In the genomic region with DNA sequence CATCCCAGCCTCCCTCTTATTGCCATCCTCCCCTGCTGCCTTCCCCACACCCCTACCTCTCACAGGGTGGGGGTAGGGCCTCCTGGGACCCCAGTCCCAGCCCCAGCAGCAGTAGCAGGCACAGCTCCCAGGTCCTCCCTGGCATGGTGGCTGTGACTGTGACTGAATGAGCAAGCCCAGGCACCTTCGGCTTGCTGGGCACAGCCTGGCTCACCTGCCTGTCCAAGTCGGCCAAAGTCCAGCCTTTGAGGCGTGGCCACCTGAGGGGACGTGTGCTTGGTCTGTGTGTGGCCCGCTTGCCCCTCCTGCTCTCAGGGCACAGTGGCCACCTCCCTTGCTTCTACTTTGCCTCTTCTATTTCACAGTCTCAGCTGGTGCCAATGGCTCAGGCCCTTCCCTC, we compare ENCODE assay signal across 1 cellular context.
TF ChIP-seq lines count a peak whose summit lies in the region.

A gene with protein sequence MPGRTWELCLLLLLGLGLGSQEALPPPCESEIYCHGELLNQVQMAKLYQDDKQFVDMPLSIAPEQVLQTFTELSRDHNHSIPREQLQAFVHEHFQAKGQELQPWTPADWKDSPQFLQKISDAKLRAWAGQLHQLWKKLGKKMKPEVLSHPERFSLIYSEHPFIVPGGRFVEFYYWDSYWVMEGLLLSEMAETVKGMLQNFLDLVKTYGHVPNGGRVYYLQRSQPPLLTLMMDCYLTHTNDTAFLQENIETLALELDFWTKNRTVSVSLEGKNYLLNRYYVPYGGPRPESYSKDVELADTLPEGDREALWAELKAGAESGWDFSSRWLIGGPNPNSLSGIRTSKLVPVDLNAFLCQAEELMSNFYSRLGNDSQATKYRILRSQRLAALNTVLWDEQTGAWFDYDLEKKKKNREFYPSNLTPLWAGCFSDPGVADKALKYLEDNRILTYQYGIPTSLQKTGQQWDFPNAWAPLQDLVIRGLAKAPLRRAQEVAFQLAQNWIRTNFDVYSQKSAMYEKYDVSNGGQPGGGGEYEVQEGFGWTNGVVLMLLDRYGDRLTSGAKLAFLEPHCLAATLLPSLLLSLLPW (minus strand): TSS at position 168 of the 400 bp plus-strand sequence. CDS start 23 bp downstream, at position 145.

TF ChIP-seq in K562, 482 proteins besides CTCF, POLR2A, EP300 and RAD21:
- TF ChIP-seq NONO (IDR thresholded peaks at IDR 0.05; ENCODE audit: low read depth in 2 of 2, low read length in 1 of 2) (no peak), SPI1 (IDR thresholded peaks at IDR 0.05; ENCODE audit: borderline replicate concordance, low read depth, low read length) (no peak), MIER1 (IDR thresholded peaks at IDR 0.05; ENCODE audit: low read depth) (no peak), NEUROD1 (IDR thresholded peaks at IDR 0.05; ENCODE audit: borderline replicate concordance, low read depth, low read length, partially characterized antibody) (no peak), PML (IDR thresholded peaks at IDR 0.05; ENCODE audit: low read length) (no peak), KDM4B (IDR thresholded peaks at IDR 0.05; ENCODE audit: borderline replicate concordance in 2 of 2, low read depth in 1 of 2) (no peak), POLR3G (IDR thresholded peaks at IDR 0.05; ENCODE audit: extremely low read depth, insufficient read length, insufficient replicate concordance) (no peak), CREBBP (IDR thresholded peaks at IDR 0.05; ENCODE audit: low read depth, low read length) (no peak)
- TF ChIP-seq, protein P1, sequence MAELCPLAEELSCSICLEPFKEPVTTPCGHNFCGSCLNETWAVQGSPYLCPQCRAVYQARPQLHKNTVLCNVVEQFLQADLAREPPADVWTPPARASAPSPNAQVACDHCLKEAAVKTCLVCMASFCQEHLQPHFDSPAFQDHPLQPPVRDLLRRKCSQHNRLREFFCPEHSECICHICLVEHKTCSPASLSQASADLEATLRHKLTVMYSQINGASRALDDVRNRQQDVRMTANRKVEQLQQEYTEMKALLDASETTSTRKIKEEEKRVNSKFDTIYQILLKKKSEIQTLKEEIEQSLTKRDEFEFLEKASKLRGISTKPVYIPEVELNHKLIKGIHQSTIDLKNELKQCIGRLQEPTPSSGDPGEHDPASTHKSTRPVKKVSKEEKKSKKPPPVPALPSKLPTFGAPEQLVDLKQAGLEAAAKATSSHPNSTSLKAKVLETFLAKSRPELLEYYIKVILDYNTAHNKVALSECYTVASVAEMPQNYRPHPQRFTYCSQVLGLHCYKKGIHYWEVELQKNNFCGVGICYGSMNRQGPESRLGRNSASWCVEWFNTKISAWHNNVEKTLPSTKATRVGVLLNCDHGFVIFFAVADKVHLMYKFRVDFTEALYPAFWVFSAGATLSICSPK (IDR thresholded peaks at IDR 0.05; ENCODE audit: borderline replicate concordance): no peak
- TF ChIP-seq, protein P2, sequence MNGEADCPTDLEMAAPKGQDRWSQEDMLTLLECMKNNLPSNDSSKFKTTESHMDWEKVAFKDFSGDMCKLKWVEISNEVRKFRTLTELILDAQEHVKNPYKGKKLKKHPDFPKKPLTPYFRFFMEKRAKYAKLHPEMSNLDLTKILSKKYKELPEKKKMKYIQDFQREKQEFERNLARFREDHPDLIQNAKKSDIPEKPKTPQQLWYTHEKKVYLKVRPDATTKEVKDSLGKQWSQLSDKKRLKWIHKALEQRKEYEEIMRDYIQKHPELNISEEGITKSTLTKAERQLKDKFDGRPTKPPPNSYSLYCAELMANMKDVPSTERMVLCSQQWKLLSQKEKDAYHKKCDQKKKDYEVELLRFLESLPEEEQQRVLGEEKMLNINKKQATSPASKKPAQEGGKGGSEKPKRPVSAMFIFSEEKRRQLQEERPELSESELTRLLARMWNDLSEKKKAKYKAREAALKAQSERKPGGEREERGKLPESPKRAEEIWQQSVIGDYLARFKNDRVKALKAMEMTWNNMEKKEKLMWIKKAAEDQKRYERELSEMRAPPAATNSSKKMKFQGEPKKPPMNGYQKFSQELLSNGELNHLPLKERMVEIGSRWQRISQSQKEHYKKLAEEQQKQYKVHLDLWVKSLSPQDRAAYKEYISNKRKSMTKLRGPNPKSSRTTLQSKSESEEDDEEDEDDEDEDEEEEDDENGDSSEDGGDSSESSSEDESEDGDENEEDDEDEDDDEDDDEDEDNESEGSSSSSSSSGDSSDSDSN (IDR thresholded peaks at IDR 0.05; ENCODE audit: borderline replicate concordance in 1 of 2, low read depth in 2 of 2, low read length in 2 of 2): no peak
